1 cellular context compared by ENCODE assay signal in genomic region chr1:66938618-66939017, GRCh38.
TF ChIP-seq lines count a peak whose summit lies in the region.

No MANE protein-coding gene starts in this region.

TF ChIP-seq in SK-N-SH treated with all-trans-retinoic acid at 6 μM for 48 hours, 23 proteins besides CTCF, POLR2A, EP300 and RAD21 (continued from another document):
- TF ChIP-seq ZC3H10 (CRISPR knock-in tag; IDR thresholded peaks at IDR 0.05) (no peak), ARNTL (CRISPR knock-in tag; IDR thresholded peaks at IDR 0.05; ENCODE audit: borderline replicate concordance, low read depth) (no peak), TCF4 (CRISPR knock-in tag; IDR thresholded peaks at IDR 0.05; ENCODE audit: borderline replicate concordance) (no peak), ZFP3 (CRISPR knock-in tag; IDR thresholded peaks at IDR 0.05) (no peak), PPARA (CRISPR knock-in tag; IDR thresholded peaks at IDR 0.05; ENCODE audit: borderline replicate concordance) (no peak), ZNF8 (CRISPR knock-in tag; IDR thresholded peaks at IDR 0.05) (no peak), ZNF565 (CRISPR knock-in tag; conservative IDR thresholded peaks at IDR 0.05; ENCODE audit: low read depth) (no peak), TSHZ2 (CRISPR knock-in tag; IDR thresholded peaks at IDR 0.05) (no peak), CSDC2 (CRISPR knock-in tag; IDR thresholded peaks at IDR 0.05) (no peak), SNAI2 (CRISPR knock-in tag; IDR thresholded peaks at IDR 0.05) (no peak), GLIS3 (CRISPR knock-in tag; IDR thresholded peaks at IDR 0.05) (no peak)
